16 cellular contexts compared by ENCODE assay signal in genomic region chr15:46416544-46416943, GRCh38.
"Had no signal": no experiment of that assay in that cellular context is flagged by ENCODE, and none has a peak within 500 bp of the region (broad histone marks: within the 10 kb centered on the region; RNA-seq: fewer than 3 reads in every experiment).

No MANE protein-coding gene starts in this region.

- H3K27me3 Mint-ChIP-seq: activated CD4-positive, alpha-beta memory T cell treated with anti-CD3 and anti-CD28 coated beads, Interleukin-2, amount 10 ng/mL, durations not matched to agents 7 days and 5 days; activated T-cell treated with anti-CD3 and anti-CD28 coated beads, Interleukin-2, amount 50 U/mL, for 24 hours; T-helper 17 cell had no signal

- H3K4me1 ChIP-seq: uterus had no signal

- H3K36me3 Mint-ChIP-seq: WTC11 had no signal

- H3K9me3 Mint-ChIP-seq: WTC11 had no signal

- ATAC-seq: natural killer cell, T-helper 17 cell, WTC11 had no signal

- DNase-seq: activated CD4-positive, alpha-beta memory T cell treated with anti-CD3 and anti-CD28 coated beads, Interleukin-2, amount 10 ng/mL, durations not matched to agents 7 days and 5 days; activated CD4-positive, alpha-beta T cell treated with anti-CD3 and anti-CD28 coated beads for 4 hours; activated naive CD4-positive, alpha-beta T cell treated with anti-CD3 and anti-CD28 coated beads, Interleukin-2, amount 50 U/mL, for 16 hours; activated T-cell treated with anti-CD3 and anti-CD28 coated beads, Interleukin-2, amount 50 U/mL, for 24 hours; central memory CD4-positive, alpha-beta T cell; effector CD4-positive, alpha-beta T cell; foreskin melanocyte; natural killer cell; stimulated activated CD4-positive, alpha-beta T cell treated with anti-CD3 and anti-CD28 coated beads, Interleukin-4, amount 100 ng/mL, for 24 hours; stimulated activated naive CD4-positive, alpha-beta T cell; T-helper 17 cell; tibial artery; uterus had no signal

- H3K27me3 ChIP-seq: tibial artery, uterus had no signal

- H3K27ac Mint-ChIP-seq: activated CD4-positive, alpha-beta memory T cell treated with anti-CD3 and anti-CD28 coated beads, Interleukin-2, amount 10 ng/mL, durations not matched to agents 7 days and 5 days; activated T-cell treated with anti-CD3 and anti-CD28 coated beads, Interleukin-2, amount 50 U/mL, for 24 hours; natural killer cell; T-helper 17 cell; WTC11 had no signal

- H3K4me3 Mint-ChIP-seq: activated CD4-positive, alpha-beta memory T cell treated with anti-CD3 and anti-CD28 coated beads, Interleukin-2, amount 10 ng/mL, durations not matched to agents 7 days and 5 days; activated T-cell treated with anti-CD3 and anti-CD28 coated beads, Interleukin-2, amount 50 U/mL, for 24 hours; natural killer cell; T-helper 17 cell; WTC11 had no signal

- H3K36me3 ChIP-seq: tibial artery, uterus had no signal

- H3K4me3 ChIP-seq: coronary artery, skin epidermis, tibial artery, uterus had no signal

- H3K27ac ChIP-seq: coronary artery, skin epidermis, uterus had no signal

- H3K4me1 Mint-ChIP-seq: activated CD4-positive, alpha-beta memory T cell treated with anti-CD3 and anti-CD28 coated beads, Interleukin-2, amount 10 ng/mL, durations not matched to agents 7 days and 5 days; natural killer cell; T-helper 17 cell had no signal

- H3K9me3 ChIP-seq: tibial artery, uterus had no signal
